In genomic region chr14:60926002-60926401, GRCh38 we compare ENCODE assay signal across 12 cellular contexts. TPM values are rescaled to one million over a fixed set of nuclear protein-coding genes. Genes with fewer than 3 reads are reported as not detected.
A peak's percentile ranks its signal among the peaks of the same experiment; 100 is the strongest.
DNase-seq lines count a peak whose midpoint lies in the region; ATAC-seq lines count a peak whose summit lies in the region.
"Had no signal": no experiment of that assay in that cellular context is flagged by ENCODE, and none has a peak within 500 bp of the region (broad histone marks: within the 10 kb centered on the region; RNA-seq: fewer than 3 reads in every experiment).

No MANE protein-coding gene starts in this region.

- H3K4me3 ChIP-seq in Karpas-422 (ENCODE audit: low read length) = no peak overlapping the region

- no peak overlapping the region for H3K9ac ChIP-seq in Karpas-422 (ENCODE audit: low read length)

- no peaks in the 10 kb centered on the region for H3K9me2 ChIP-seq in Karpas-422 (replicated peaks; ENCODE audit: insufficient read depth, low read length)

- no peaks in the 10 kb centered on the region for H3K9me3 ChIP-seq in Karpas-422 (ENCODE audit: low read length)

- no peaks in the 10 kb centered on the region for H3K27me3 ChIP-seq in Karpas-422 (ENCODE audit: low read length)

- ATAC-seq in GM18519 (IDR thresholded peaks at IDR 0.05; ENCODE audit: low FRiP score, unreplicated experiment) = peak; percentile 95
- ATAC-seq in GM21390 (IDR thresholded peaks at IDR 0.05; ENCODE audit: unreplicated experiment) = peak; percentile 94
- ATAC-seq in HG03045 (IDR thresholded peaks at IDR 0.05; ENCODE audit: unreplicated experiment) = peak; percentile 94

- peaks cover 21% of the 10 kb centered on the region for H3K4me1 ChIP-seq in Karpas-422 (ENCODE audit: low read length)

- peak overlapping the region; percentile 36 for H3K27ac Mint-ChIP-seq in activated naive CD8-positive, alpha-beta T cell treated with anti-CD3 and anti-CD28 coated beads for 36 hours
- H3K27ac Mint-ChIP-seq: activated T-helper 2 cell treated with anti-CD3 and anti-CD28 coated beads, Interferon-gamma antibody, Interleukin-2, Interleukin-4, amounts not matched to agents 10 μg/mL and 5 μg/mL and 100 μg/mL, durations not matched to agents 14 hours and 24 hours and 36 hours; CD4-positive, CD25-positive, alpha-beta regulatory T cell had no signal

- H3K4me3 Mint-ChIP-seq in activated naive CD8-positive, alpha-beta T cell treated with anti-CD3 and anti-CD28 coated beads for 36 hours = no peak overlapping the region

- H3K9me3 Mint-ChIP-seq in activated naive CD8-positive, alpha-beta T cell treated with anti-CD3 and anti-CD28 coated beads for 36 hours = peaks cover 2% of the 10 kb centered on the region
- H3K9me3 Mint-ChIP-seq: activated T-helper 2 cell treated with anti-CD3 and anti-CD28 coated beads, Interferon-gamma antibody, Interleukin-2, Interleukin-4, amounts not matched to agents 10 μg/mL and 5 μg/mL and 100 μg/mL, durations not matched to agents 14 hours and 24 hours and 36 hours had no signal

- no peak overlapping the region for H3K27ac ChIP-seq in Karpas-422 (ENCODE audit: low read length)

- H3K4me1 Mint-ChIP-seq in activated naive CD8-positive, alpha-beta T cell treated with anti-CD3 and anti-CD28 coated beads for 36 hours = peaks cover 7% of the 10 kb centered on the region

- H3K36me3 ChIP-seq in Karpas-422 (ENCODE audit: insufficient read depth, low read length) = no peaks in the 10 kb centered on the region

- DNase-seq in activated naive CD8-positive, alpha-beta T cell treated with anti-CD3 and anti-CD28 coated beads for 36 hours = no peak
- DNase-seq in Karpas-422 (no peak), NCI-H187 treated with DMSO at 0.1 percent for 48 hours (lab: John Stamatoyannopoulos, UW) (no peak), AG20443 (ENCODE audit: low spot score) (no peak), COR-L47 (lab: John Stamatoyannopoulos, UW) (no peak)
- DNase-seq: CD4-positive, CD25-positive, alpha-beta regulatory T cell; NCI-H146; stimulated activated CD4-positive, alpha-beta T cell treated with anti-CD3 and anti-CD28 coated beads, Interleukin-2, amount 100 ng/mL, for 24 hours had no signal

- H3K36me3 Mint-ChIP-seq in activated naive CD8-positive, alpha-beta T cell treated with anti-CD3 and anti-CD28 coated beads for 36 hours = peaks cover 13% of the 10 kb centered on the region

- H3K27me3 Mint-ChIP-seq in activated naive CD8-positive, alpha-beta T cell treated with anti-CD3 and anti-CD28 coated beads for 36 hours = no peaks in the 10 kb centered on the region
- H3K27me3 Mint-ChIP-seq: CD4-positive, CD25-positive, alpha-beta regulatory T cell had no signal

- no peaks in the 10 kb centered on the region for H4K20me1 ChIP-seq in Karpas-422 (ENCODE audit: insufficient read depth, low read depth, low read length)

- H2AFZ ChIP-seq in Karpas-422 (ENCODE audit: low read length) = no peak overlapping the region

- peaks cover 88% of the 10 kb centered on the region for H3K79me2 ChIP-seq in Karpas-422 (ENCODE audit: low read length)

- no peak overlapping the region for H3K4me2 ChIP-seq in Karpas-422 (ENCODE audit: low read depth, low read length, poor library complexity, severe bottlenecking)

RNA-seq across cellular contexts. Expression of gene TRMT5, which starts 54.9 kb away (rescaled TPM):
- total RNA-seq in activated naive CD8-positive, alpha-beta T cell treated with anti-CD3 and anti-CD28 coated beads for 36 hours = 10 to 100 TPM; 20.8 to 24.8 TPM
- total RNA-seq in Karpas-422 (2014; rRNA removed; shearing (Covaris generic); ENCODE audit: low replicate concordance) = 30.5 and 31.3 TPM in 2 replicates

RNA-seq across cellular contexts. Expression of gene SLC38A6, which starts 55.0 kb away (rescaled TPM):
- total RNA-seq in activated naive CD8-positive, alpha-beta T cell treated with anti-CD3 and anti-CD28 coated beads for 36 hours = 1 to 10 TPM; 3.3 to 4.0 TPM
- 96.8 and 141 TPM in 2 replicates for total RNA-seq in Karpas-422 (2014; rRNA removed; shearing (Covaris generic); ENCODE audit: low replicate concordance)

Comparison
In these comparisons a context has a peak if more than half of its experiments do, and no peak if none do; other contexts are left out.
1. RNA of gene SLC38A6, which starts 55.0 kb away (total RNA-seq): 96.8 to 141 TPM in Karpas-422; 3.3 to 4.0 TPM in activated naive CD8-positive, alpha-beta T cell treated with anti-CD3 and anti-CD28 coated beads for 36 hours; every median in the first group is over 10 times any median in the second.
2. Peak in every context shown above with its lines, with median percentiles within 50 percentile points of each other: ATAC-seq.